ENCODE assay signal across 14 cellular contexts in genomic region chr1:218718977-218719376, GRCh38.
DNase-seq lines count a peak whose midpoint lies in the region; ATAC-seq and TF ChIP-seq lines count a peak whose summit lies in the region.
"Had no signal": no experiment of that assay in that cellular context is flagged by ENCODE, and none has a peak within 500 bp of the region (broad histone marks: within the 10 kb centered on the region; RNA-seq: fewer than 3 reads in every experiment).

No MANE protein-coding gene starts in this region.

- H3K27ac Mint-ChIP-seq in chondrocyte (ENCODE audit: unreplicated experiment) = peak overlapping the region; percentile 27
- H3K27ac Mint-ChIP-seq: CD4-positive, alpha-beta memory T cell had no signal

- H3K4me2 ChIP-seq in IMR-90 (ENCODE audit: low read depth, low read length) = peak overlapping the region; percentile 76

- TF ChIP-seq CTCF in AG04450 (IDR thresholded peaks at IDR 0.05; ENCODE audit: low read depth, low read length) (no peak), IMR-90 (conservative IDR thresholded peaks at IDR 0.05; ENCODE audit: low read depth, low read length) (no peak), chondrocyte (IDR thresholded peaks at IDR 0.05) (no peak), fibroblast of the aortic adventitia (IDR thresholded peaks at IDR 0.05; ENCODE audit: insufficient read depth, low read length) (no peak), uterus (IDR thresholded peaks at IDR 0.05) (no peak)

- H3K36me3 Mint-ChIP-seq in chondrocyte (ENCODE audit: low read depth) = no peaks in the 10 kb centered on the region
- H3K36me3 Mint-ChIP-seq: CD4-positive, alpha-beta memory T cell had no signal

- no peak overlapping the region; the same call in 1 of the 2 replicates for H3K56ac ChIP-seq in IMR-90 (ENCODE audit: extremely low read depth, insufficient read depth, low read length)

- no peak overlapping the region for H2AFZ ChIP-seq in IMR-90 (replicated peaks; ENCODE audit: low read length, poor library complexity)

- POLR2A ChIA-PET in AG04450 (lab: Yijun Ruan, JAX) (interaction anchor here (1.0 to 1.3 kb wide), 2 partner anchors 16 to 342 kb away, joined by 3 to 4 read pairs; no protein-coding TSS in a partner anchor), IMR-90 (lab: Charles Lee; ENCODE audit: unreplicated experiment) (no interaction called here)

- dilution Hi-C loops in IMR-90 (cut with HindIII; ENCODE audit: low sequenced_read_pairs, unreplicated experiment) = no loop called here

- H3K27me3 ChIP-seq in AG04450 (ENCODE audit: control insufficient read depth, insufficient read depth, low read length) = no peaks in the 10 kb centered on the region
- no peaks in the 10 kb centered on the region for H3K27me3 ChIP-seq in IMR-90 (ENCODE audit: control insufficient read depth, insufficient read depth, low read length)
- H3K27me3 ChIP-seq in uterus = no peaks in the 10 kb centered on the region
- H3K27me3 ChIP-seq: BE2C had no signal

- intact Hi-C loops in IMR-90 (cut with micrococcal nuclease) (no loop called here), uterus (cut with DNase I; ENCODE audit: low total_unique reads) (no loop called here)

- H3K27me3 Mint-ChIP-seq in chondrocyte (ENCODE audit: low read depth) = no peaks in the 10 kb centered on the region

- H4K20me1 ChIP-seq in IMR-90 (ENCODE audit: insufficient read depth, low read length) = no peaks in the 10 kb centered on the region

- H2BK120ac ChIP-seq in IMR-90 (ENCODE audit: low read depth, low read length) = peak overlapping the region; percentile 67; the same call in 1 of the 2 replicates

- H4K8ac ChIP-seq in IMR-90 (ENCODE audit: low read depth in 2 of 2, low read length in 2 of 2) = peak overlapping the region; percentile 36 to 77; a peak in 3 of 4 replicates

- peaks cover 13% of the 10 kb centered on the region for H3K4me1 ChIP-seq in IMR-90 (ENCODE audit: control insufficient read depth, insufficient read depth, low read length)
- H3K4me1 ChIP-seq in uterus = no peaks in the 10 kb centered on the region
- H3K4me1 ChIP-seq: BE2C had no signal

- peak overlapping the region; percentile 51; the same call in 2 of the 3 replicates for H2BK15ac ChIP-seq in IMR-90 (ENCODE audit: low read depth, low read length)

- peak overlapping the region; percentile 92 for H2BK5ac ChIP-seq in IMR-90 (ENCODE audit: low read depth, low read length, poor library complexity, severe bottlenecking)

- H3K23ac ChIP-seq in IMR-90 (ENCODE audit: low read depth, low read length) = no peak overlapping the region

- no peak overlapping the region for H3K14ac ChIP-seq in IMR-90 (replicated peaks; ENCODE audit: low read depth, low read length)

- peak overlapping the region; percentile 73; the same call in 1 of the 2 replicates for H2BK20ac ChIP-seq in IMR-90 (ENCODE audit: low read depth, low read length)

- no peak for TF ChIP-seq POLR2A in IMR-90 (IDR thresholded peaks at IDR 0.05; ENCODE audit: low read depth, low read length)
- no peak for TF ChIP-seq POLR2A in uterus (IDR thresholded peaks at IDR 0.05)

- H3K4me1 Mint-ChIP-seq in chondrocyte (ENCODE audit: low read depth) = peaks cover 26% of the 10 kb centered on the region
- H3K4me1 Mint-ChIP-seq: CD4-positive, alpha-beta memory T cell had no signal

- no peaks in the 10 kb centered on the region for H3K9me3 Mint-ChIP-seq in chondrocyte (ENCODE audit: low read depth)

- peak overlapping the region; percentile 84 for H3K4ac ChIP-seq in IMR-90 (ENCODE audit: low read depth, low read length)

- DNase-seq in AG04450 (ENCODE audit: low read depth, low spot score) = peak; percentile 86
- peak; percentile 98 for DNase-seq in IMR-90
- DNase-seq in chondrocyte (ENCODE audit: low spot score) = no peak
- DNase-seq in fibroblast of the aortic adventitia (ENCODE audit: low read depth) = peak; percentile 63
- no peak for DNase-seq in uterus
- DNase-seq in AML-193 (lab: John Stamatoyannopoulos, UW) = no peak
- DNase-seq in substantia nigra (lab: John Stamatoyannopoulos, UW) = no peak
- DNase-seq: BE2C; CD4-positive, alpha-beta memory T cell; NCI-H1417; NCI-H2029 treated with DMSO at 0.1 percent for 48 hours; NCI-H524; SHP77 had no signal

- CTCF ChIA-PET in AG04450 (lab: Charles Lee) = interaction anchor here (0.7 kb wide), 1 partner anchor 348 kb away, joined by 3 read pairs; no protein-coding TSS in a partner anchor
- CTCF ChIA-PET in IMR-90 (lab: Yijun Ruan, JAX) = interaction anchor here (0.7 kb wide), 1 partner anchor 348 kb away, joined by 3 read pairs; no protein-coding TSS in a partner anchor

- no peak overlapping the region for H3K4me3 ChIP-seq in AG04450 (ENCODE audit: low read depth, low read length)
- no peak overlapping the region for H3K4me3 ChIP-seq in IMR-90 (ENCODE audit: insufficient read depth, low read depth, low read length)
- H3K4me3 ChIP-seq in fibroblast of the aortic adventitia (ENCODE audit: low read depth, low read length) = no peak overlapping the region
- H3K4me3 ChIP-seq in uterus = no peak overlapping the region

- H3K36me3 ChIP-seq in IMR-90 (ENCODE audit: control insufficient read depth, insufficient read depth, low read length) = no peaks in the 10 kb centered on the region
- H3K36me3 ChIP-seq in uterus = no peaks in the 10 kb centered on the region
- H3K36me3 ChIP-seq: BE2C had no signal

- peak overlapping the region; percentile 98 for H3K18ac ChIP-seq in IMR-90 (ENCODE audit: low read depth, low read length)

- no peaks in the 10 kb centered on the region for H3K79me1 ChIP-seq in IMR-90 (ENCODE audit: low read depth in 1 of 2, low read length in 2 of 2)

- H2AK5ac ChIP-seq in IMR-90 (ENCODE audit: low read depth, low read length) = no peak overlapping the region

- no peaks in the 10 kb centered on the region for H3K9me1 ChIP-seq in IMR-90 (ENCODE audit: insufficient read depth, low read length)

- H4K91ac ChIP-seq in IMR-90 (ENCODE audit: insufficient read depth, low read depth, low read length) = no peak overlapping the region

- ATAC-seq in IMR-90 (ENCODE audit: low read depth) (peak; percentile 90), HG03139 (IDR thresholded peaks at IDR 0.05; ENCODE audit: unreplicated experiment) (no peak)

- peak overlapping the region; percentile 92 for H4K5ac ChIP-seq in IMR-90 (ENCODE audit: low read depth, low read length)

- no CpG with 5 or more reads among the region's 4 CpGs for WGBS in IMR-90 (ENCODE audit: extremely low coverage in 2 of 2, insufficient read length in 1 of 2), 2 experiments

- H3K4me3 Mint-ChIP-seq in chondrocyte (ENCODE audit: unreplicated experiment) = no peak overlapping the region
- H3K4me3 Mint-ChIP-seq: CD4-positive, alpha-beta memory T cell had no signal

- TF ChIP-seq RAD21 in IMR-90 (IDR thresholded peaks at IDR 0.05; ENCODE audit: low read length) = peak; percentile 4; the same call in 1 of the 2 replicates

- no peak overlapping the region for H3K9ac ChIP-seq in IMR-90 (ENCODE audit: low read depth, low read length)

- H3K27ac ChIP-seq in AG04450 (ENCODE audit: low read depth, low read length) (peak overlapping the region; percentile 78), IMR-90 (ENCODE audit: insufficient read depth, low read length) (peak overlapping the region; percentile 92; the same call in 1 of the 2 replicates), uterus (no peak overlapping the region), substantia nigra (ENCODE audit: low read depth, low read length, poor library complexity, severe bottlenecking) (no peak overlapping the region)

- H2AK9ac ChIP-seq in IMR-90 (replicated peaks; ENCODE audit: low read depth, low read length, poor library complexity) = no peak overlapping the region

- no TSS peak for BruUV-seq in IMR-90 (replicated peaks; lab: Mats Ljungman, UMichigan)

- in situ Hi-C loops in IMR-90 (cut with MboI; ENCODE audit: low sequenced_read_pairs) = no loop called here

- no peaks in the 10 kb centered on the region for H3K9me3 ChIP-seq in AG04450 (ENCODE audit: control insufficient read depth, insufficient read depth, low read length)
- H3K9me3 ChIP-seq in IMR-90 (ENCODE audit: control insufficient read depth, insufficient read depth, low read length) = no peaks in the 10 kb centered on the region
- no peaks in the 10 kb centered on the region for H3K9me3 ChIP-seq in uterus
- H3K9me3 ChIP-seq: BE2C had no signal

TF ChIP-seq in IMR-90, 13 proteins besides CTCF, POLR2A, EP300 and RAD21:
- TF ChIP-seq ELK1 (IDR thresholded peaks at IDR 0.05; ENCODE audit: borderline replicate concordance, low read depth, low read length) (no peak), RCOR1 (IDR thresholded peaks at IDR 0.05; ENCODE audit: insufficient replicate concordance, low read length) (no peak), CEBPB (IDR thresholded peaks at IDR 0.05; ENCODE audit: low read depth, low read length) (no peak), CHD1 (IDR thresholded peaks at IDR 0.05; ENCODE audit: low read depth, low read length) (no peak), NFE2L2 (IDR thresholded peaks at IDR 0.05; ENCODE audit: low read depth, low read length) (no peak), MAFK (IDR thresholded peaks at IDR 0.05; ENCODE audit: low read depth, low read length) (peak; percentile 42), FOS (IDR thresholded peaks at IDR 0.05; ENCODE audit: low read depth, low read length) (peak; percentile 65; the same call in 1 of the 2 replicates), SMC3 (IDR thresholded peaks at IDR 0.05; ENCODE audit: low read depth, low read length) (peak; percentile 2; the same call in 1 of the 2 replicates), RFX5 (IDR thresholded peaks at IDR 0.05; ENCODE audit: low read depth, low read length) (no peak), MAZ (IDR thresholded peaks at IDR 0.05; ENCODE audit: borderline replicate concordance, low read depth, low read length) (no peak), BHLHE40 (IDR thresholded peaks at IDR 0.05; ENCODE audit: low read depth, low read length) (peak; percentile 92), MXI1 (IDR thresholded peaks at IDR 0.05; ENCODE audit: borderline replicate concordance, low read depth, low read length) (no peak), USF2 (IDR thresholded peaks at IDR 0.05; ENCODE audit: low read depth, low read length) (no peak)

Comparison
In these comparisons a context has a peak if more than half of its experiments do, and no peak if none do; other contexts are left out.
1. DNase-seq: peak in AG04450 (single experiment), IMR-90 (single experiment) and fibroblast of the aortic adventitia (single experiment); none in chondrocyte (single experiment), uterus (0 of 2), AML-193 (0 of 2) and substantia nigra (0 of 49).
2. H3K27ac ChIP-seq: peak in AG04450 (single experiment) and IMR-90 (single experiment); none in uterus (0 of 2) and substantia nigra (single experiment).